13 cellular contexts compared by ENCODE assay signal in the genomic region with DNA sequence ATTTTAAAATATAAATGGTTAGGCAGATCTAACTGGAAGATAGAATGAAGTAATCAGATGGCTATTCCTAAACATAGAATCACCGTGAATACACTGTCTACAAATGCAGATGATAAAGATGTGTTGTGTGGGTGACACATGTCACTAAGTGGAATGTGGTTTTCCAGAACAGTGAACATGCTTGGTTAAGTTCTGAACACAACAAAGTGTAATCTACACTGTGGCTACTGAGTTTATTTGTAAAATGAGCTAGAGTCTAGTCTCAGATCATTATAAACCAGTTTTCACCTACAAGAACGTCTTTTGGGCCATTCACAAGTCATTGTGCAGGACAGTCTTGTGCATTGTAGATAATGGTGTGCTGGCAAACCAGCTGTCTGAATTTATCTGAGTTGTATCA. TPM values are rescaled to one million over a fixed set of nuclear protein-coding genes. Genes with fewer than 3 reads are reported as not detected.
A peak's percentile ranks its signal among the peaks of the same experiment; 100 is the strongest.
DNase-seq lines count a peak whose midpoint lies in the region; ATAC-seq and TF ChIP-seq lines count a peak whose summit lies in the region.
"Had no signal": no experiment of that assay in that cellular context is flagged by ENCODE, and none has a peak within 500 bp of the region (broad histone marks: within the 10 kb centered on the region; RNA-seq: fewer than 3 reads in every experiment).

No MANE protein-coding gene starts in this region.

- ATAC-seq in GM18511 (IDR thresholded peaks at IDR 0.05; ENCODE audit: unreplicated experiment) (peak; percentile 53), HG02885 (IDR thresholded peaks at IDR 0.05; ENCODE audit: poor library complexity, unreplicated experiment) (peak; percentile 78)

- no peaks in the 10 kb centered on the region for H3K9me2 ChIP-seq in hepatocyte (replicated peaks; ENCODE audit: insufficient read depth)

- no peaks in the 10 kb centered on the region for H3K79me2 ChIP-seq in hepatocyte

- peaks cover 96% of the 10 kb centered on the region for H3K4me1 Mint-ChIP-seq in activated T-helper 1 cell treated with anti-CD3 and anti-CD28 coated beads, Interleukin-12 subunit alpha, Interleukin-12 subunit beta, Interleukin-2, Interleukin-4 antibody, amounts not matched to agents 30 ng/mL and 10 ng/mL and 1 ng/mL, durations not matched to agents 14 hours and 24 hours and 36 hours (ENCODE audit: low read depth)

- peak overlapping the region; percentile 8 for H3K4me3 Mint-ChIP-seq in activated T-helper 1 cell treated with anti-CD3 and anti-CD28 coated beads, Interleukin-12 subunit alpha, Interleukin-12 subunit beta, Interleukin-2, Interleukin-4 antibody, amounts not matched to agents 30 ng/mL and 10 ng/mL and 1 ng/mL, durations not matched to agents 14 hours and 24 hours and 36 hours
- H3K4me3 Mint-ChIP-seq: neural crest cell had no signal

- peaks cover 59% of the 10 kb centered on the region for H3K36me3 Mint-ChIP-seq in activated T-helper 1 cell treated with anti-CD3 and anti-CD28 coated beads, Interleukin-12 subunit alpha, Interleukin-12 subunit beta, Interleukin-2, Interleukin-4 antibody, amounts not matched to agents 30 ng/mL and 10 ng/mL and 1 ng/mL, durations not matched to agents 14 hours and 24 hours and 36 hours (ENCODE audit: low read depth)

- no peaks in the 10 kb centered on the region for H4K20me1 ChIP-seq in hepatocyte (ENCODE audit: insufficient read depth, poor library complexity, severe bottlenecking)

- no peak overlapping the region for H3K4me3 ChIP-seq in hepatocyte
- H3K4me3 ChIP-seq: dorsolateral prefrontal cortex, SJCRH30 had no signal

- no peaks in the 10 kb centered on the region for H3K9me3 ChIP-seq in hepatocyte (ENCODE audit: low read depth)
- H3K9me3 ChIP-seq: SJCRH30 had no signal

- peak overlapping the region; percentile 95 for H3K27ac Mint-ChIP-seq in activated T-helper 1 cell treated with anti-CD3 and anti-CD28 coated beads, Interleukin-12 subunit alpha, Interleukin-12 subunit beta, Interleukin-2, Interleukin-4 antibody, amounts not matched to agents 30 ng/mL and 10 ng/mL and 1 ng/mL, durations not matched to agents 14 hours and 24 hours and 36 hours

- intact Hi-C loops in activated T-helper 1 cell treated with anti-CD3 and anti-CD28 coated beads, Interleukin-12 subunit alpha, Interleukin-12 subunit beta, Interleukin-2, Interleukin-4 antibody, amounts not matched to agents 30 ng/mL and 10 ng/mL and 1 ng/mL, durations not matched to agents 14 hours and 24 hours and 36 hours (cut with micrococcal nuclease): loop anchor here (2.0 to 10.0 kb wide), 3 partner anchors 13 to 725 kb away; a partner anchor contains a TSS

- TF ChIP-seq CTCF in hepatocyte (IDR thresholded peaks at IDR 0.05; ENCODE audit: poor library complexity): no peak

- WGBS in hepatocyte (ENCODE audit: low lambda C conversion rate, missing lambda C conversion rate): 75% methylated on average over 2 of the region's 2 CpGs

- H3K4me2 ChIP-seq in hepatocyte: no peak overlapping the region

- no peak for DNase-seq in activated T-helper 1 cell treated with anti-CD3 and anti-CD28 coated beads, Interleukin-12 subunit alpha, Interleukin-12 subunit beta, Interleukin-2, Interleukin-4 antibody, amounts not matched to agents 30 ng/mL and 10 ng/mL and 1 ng/mL, durations not matched to agents 14 hours and 24 hours and 36 hours (ENCODE audit: low spot score)
- DNase-seq in renal cortical epithelial cell (ENCODE audit: low read depth): peak; percentile 63
- DNase-seq in stimulated activated CD4-positive, alpha-beta T cell treated with anti-CD3 and anti-CD28 coated beads, Interleukin-2, amount 100 ng/mL, for 48 hours: no peak
- no peak for DNase-seq in inferior parietal cortex (ENCODE audit: extremely low spot score)
- no peak for DNase-seq in NCI-H1436 (lab: John Stamatoyannopoulos, UW)
- DNase-seq in hepatocyte (ENCODE audit: low spot score): no peak
- DNase-seq: dorsolateral prefrontal cortex, hypothalamus, NCI-H1694 treated with DMSO at 0.1 percent for 48 hours, SJCRH30 had no signal

- peaks cover 9% of the 10 kb centered on the region for H3K4me1 ChIP-seq in hepatocyte (ENCODE audit: insufficient read depth)
- H3K4me1 ChIP-seq: SJCRH30 had no signal

- no peaks in the 10 kb centered on the region for H3K36me3 ChIP-seq in hepatocyte (replicated peaks; ENCODE audit: insufficient read depth, low read depth)

- no peaks in the 10 kb centered on the region for H3K9me3 Mint-ChIP-seq in activated T-helper 1 cell treated with anti-CD3 and anti-CD28 coated beads, Interleukin-12 subunit alpha, Interleukin-12 subunit beta, Interleukin-2, Interleukin-4 antibody, amounts not matched to agents 30 ng/mL and 10 ng/mL and 1 ng/mL, durations not matched to agents 14 hours and 24 hours and 36 hours

- H3K27ac ChIP-seq in hepatocyte: no peak overlapping the region
- H3K27ac ChIP-seq: SJCRH30 had no signal

- H3K27me3 Mint-ChIP-seq in activated T-helper 1 cell treated with anti-CD3 and anti-CD28 coated beads, Interleukin-12 subunit alpha, Interleukin-12 subunit beta, Interleukin-2, Interleukin-4 antibody, amounts not matched to agents 30 ng/mL and 10 ng/mL and 1 ng/mL, durations not matched to agents 14 hours and 24 hours and 36 hours (ENCODE audit: insufficient read depth): no peaks in the 10 kb centered on the region

- H2AFZ ChIP-seq in hepatocyte: no peak overlapping the region

- H3K27me3 ChIP-seq in hepatocyte: no peaks in the 10 kb centered on the region
- H3K27me3 ChIP-seq: dorsolateral prefrontal cortex, SJCRH30 had no signal

RNA-seq across cellular contexts. Expression of a gene that starts 35.3 kb away (rescaled TPM):
- 29.5 and 31.1 TPM in 2 replicates for total RNA-seq in activated T-helper 1 cell treated with anti-CD3 and anti-CD28 coated beads, Interleukin-12 subunit alpha, Interleukin-12 subunit beta, Interleukin-2, Interleukin-4 antibody, amounts not matched to agents 30 ng/mL and 10 ng/mL and 1 ng/mL, durations not matched to agents 14 hours and 24 hours and 36 hours
- total RNA-seq in renal cortical epithelial cell: 16.5 and 18.5 TPM in 2 replicates
- total RNA-seq in hepatocyte: 14.7 and 21.1 TPM in 2 replicates
- 11.9 and 14.4 TPM in 2 replicates for polyA plus RNA-seq in hepatocyte

RNA-seq across cellular contexts. Expression of a gene that starts 35.5 kb away (rescaled TPM):
- 28.1 and 36.6 TPM in 2 replicates for total RNA-seq in activated T-helper 1 cell treated with anti-CD3 and anti-CD28 coated beads, Interleukin-12 subunit alpha, Interleukin-12 subunit beta, Interleukin-2, Interleukin-4 antibody, amounts not matched to agents 30 ng/mL and 10 ng/mL and 1 ng/mL, durations not matched to agents 14 hours and 24 hours and 36 hours
- 24.7 and 37.5 TPM in 2 replicates for total RNA-seq in renal cortical epithelial cell
- 36.9 and 45.1 TPM in 2 replicates for total RNA-seq in hepatocyte
- 51.8 and 55.0 TPM in 2 replicates for polyA plus RNA-seq in hepatocyte
